Comparison of ENCODE assay signal across 28 cellular contexts in the genomic region with DNA sequence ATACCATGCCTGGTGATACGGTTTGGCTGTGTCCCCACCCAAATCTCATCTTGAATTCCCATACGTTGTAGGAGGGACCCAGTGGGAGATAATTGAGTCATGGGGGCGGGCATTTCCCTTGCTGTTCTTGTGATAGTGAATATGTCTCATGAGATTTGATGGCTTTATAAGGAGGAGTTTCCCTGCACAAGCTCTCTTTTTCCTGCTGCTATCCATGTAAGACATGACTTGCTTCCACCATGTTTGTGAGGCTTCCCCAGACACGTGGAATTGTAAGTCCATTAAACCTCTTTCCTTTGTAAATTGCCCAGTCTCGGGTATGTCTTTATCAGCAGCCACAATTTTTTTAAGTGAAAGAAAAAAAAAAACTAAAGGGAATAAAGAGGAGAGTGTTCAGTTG.
"Had no signal": no experiment of that assay in that cellular context is flagged by ENCODE, and none has a peak within 500 bp of the region (broad histone marks: within the 10 kb centered on the region; RNA-seq: fewer than 3 reads in every experiment).

No MANE protein-coding gene starts in this region.

- H3K4me3 ChIP-seq: neural progenitor cell, pancreas, prostate gland, skin epidermis, smooth muscle cell, spleen, suprapubic skin, testis, tibial artery, transverse colon, upper lobe of right lung, uterus had no signal

- H3K27ac ChIP-seq: neutrophil, pancreas, prostate gland, skin epidermis, spleen, suprapubic skin, testis, tibial artery, transverse colon, upper lobe of right lung, uterus had no signal

- H3K9me3 ChIP-seq: neutrophil, pancreas, prostate gland, suprapubic skin, testis, tibial artery, transverse colon, upper lobe of right lung, uterus had no signal

- ATAC-seq: naive thymus-derived CD4-positive, alpha-beta T cell; natural killer cell; pancreas; right cardiac atrium; sciatic nerve; stimulated activated memory B cell treated with anti-CD40 and anti-IgM and Interleukin-4, amounts not matched to agents 10 μg/mL and 1 μg/mL and 100 μg/mL, for 72 hours; stimulated activated naive CD8-positive, alpha-beta T cell treated with anti-CD3 and anti-CD28 coated beads, Interleukin-15, amount 100 ng/mL, for 72 hours; stimulated activated naive CD8-positive, alpha-beta T cell treated with anti-CD3 and anti-CD28 coated beads, Interleukin-15, Interleukin-2, amounts not matched to agents 100 U/mL and 50 U/mL, for 24 hours; upper lobe of right lung had no signal

- H3K36me3 ChIP-seq: neural progenitor cell, neutrophil, pancreas, prostate gland, spleen, suprapubic skin, tibial artery, transverse colon, upper lobe of right lung, uterus had no signal

- DNase-seq: naive thymus-derived CD4-positive, alpha-beta T cell; natural killer cell; nucleus accumbens; pancreas; right cardiac atrium; spleen; stimulated activated CD4-positive, alpha-beta T cell treated with anti-CD3 and anti-CD28 coated beads, Interleukin-12 subunit alpha, Interleukin-12 subunit beta, amount 100 ng/mL, for 4 hours; stimulated activated CD4-positive, alpha-beta T cell treated with anti-CD3 and anti-CD28 coated beads, Interleukin-1b, Interleukin-23, amount 100 ng/mL, for 48 hours; stimulated activated CD4-positive, alpha-beta T cell treated with anti-CD3 and anti-CD28 coated beads, Interleukin-4, amount 100 ng/mL, for 1 hour; stimulated activated CD4-positive, alpha-beta T cell treated with anti-CD3 and anti-CD28 coated beads, Interleukin-4, amount 100 ng/mL, for 4 hours; stimulated activated CD8-positive, alpha-beta memory T cell treated with anti-CD3 and anti-CD28 coated beads, Interleukin-4, amount 100 ng/mL, for 48 hours; stimulated activated naive CD4-positive, alpha-beta T cell; stimulated activated naive CD8-positive, alpha-beta T cell treated with anti-CD3 and anti-CD28 coated beads, Interleukin-15, amount 100 ng/mL, for 72 hours; stimulated activated naive CD8-positive, alpha-beta T cell treated with anti-CD3 and anti-CD28 coated beads, Interleukin-15, Interleukin-2, amounts not matched to agents 100 U/mL and 50 U/mL, for 24 hours; substantia nigra; testis; tibial artery; transverse colon; upper lobe of right lung; uterus had no signal

- H3K4me1 ChIP-seq: prostate gland, spleen, suprapubic skin, testis, tibial artery, transverse colon, upper lobe of right lung, uterus had no signal

- H3K27me3 ChIP-seq: neural progenitor cell, neutrophil, pancreas, spleen, suprapubic skin, testis, tibial artery, transverse colon, upper lobe of right lung, uterus had no signal
